Comparison of ENCODE assay signal across 1 cellular context in the genomic region with DNA sequence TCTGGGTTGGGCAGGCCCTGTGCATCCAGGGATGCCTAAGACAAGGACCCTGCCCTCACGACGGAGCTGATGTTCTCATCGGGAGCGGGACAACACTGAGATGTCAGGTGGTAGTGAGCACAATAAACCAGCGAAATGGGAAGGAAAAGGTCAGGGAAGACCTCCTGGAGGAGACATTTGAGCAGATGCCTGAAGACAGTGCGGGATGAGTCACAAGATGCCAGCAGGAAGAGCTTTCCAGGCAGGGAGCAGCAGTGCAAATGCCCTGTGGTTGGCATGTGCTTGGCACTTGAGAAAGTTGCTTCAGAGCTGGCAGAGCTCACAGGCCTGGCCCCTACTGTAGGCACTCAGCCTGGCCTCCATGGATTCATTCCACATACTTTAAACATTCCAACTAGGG. TPM values are rescaled to one million over a fixed set of nuclear protein-coding genes. Genes with fewer than 3 reads are reported as not detected.
"Had no signal": no experiment of that assay in that cellular context is flagged by ENCODE, and none has a peak within 500 bp of the region (broad histone marks: within the 10 kb centered on the region; RNA-seq: fewer than 3 reads in every experiment).

No MANE protein-coding gene starts in this region.

RNA-seq across cellular contexts. Expression of a gene that starts 28.5 kb away (rescaled TPM):
- total RNA-seq: lung microvascular endothelial cell had no signal
